In the genomic region with DNA sequence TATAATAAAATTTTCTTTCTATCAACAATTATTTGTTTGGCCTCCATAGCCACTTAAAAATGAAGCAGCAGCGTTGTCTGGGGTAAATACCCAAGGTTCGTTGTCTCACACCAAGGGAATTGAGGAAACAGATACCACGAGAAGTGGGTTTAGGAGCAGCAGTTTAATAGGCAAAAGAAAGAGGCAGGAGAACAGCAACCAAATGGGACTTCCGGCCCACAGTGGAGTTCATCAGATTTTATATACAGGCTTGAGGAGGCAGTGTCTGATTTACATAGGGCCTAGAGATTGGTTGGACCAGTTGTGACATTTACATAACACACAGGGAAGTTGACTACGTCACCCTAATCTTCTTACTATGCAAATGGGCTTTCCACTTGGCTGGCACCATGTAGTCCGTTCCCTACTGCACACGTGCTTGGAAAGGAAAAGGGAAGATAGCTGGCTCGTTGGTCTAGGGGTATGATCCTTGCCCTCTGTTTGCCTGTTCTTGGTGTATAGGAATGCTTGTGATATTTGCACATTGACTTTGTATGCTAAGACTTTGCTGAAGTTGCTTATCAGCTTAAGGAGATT, we compare ENCODE assay signal across 27 cellular contexts.
"Had no signal": no experiment of that assay in that cellular context is flagged by ENCODE, and none has a peak within 500 bp of the region (broad histone marks: within the 10 kb centered on the region; RNA-seq: fewer than 3 reads in every experiment).

No MANE protein-coding gene starts in this region.

- H3K4me1 Mint-ChIP-seq: activated CD4-positive, alpha-beta memory T cell treated with anti-CD3 and anti-CD28 coated beads, Interleukin-2, amount 10 ng/mL, durations not matched to agents 7 days and 5 days; activated CD4-positive, alpha-beta T cell treated with anti-CD3 and anti-CD28 coated beads, Interleukin-2, amount 10 ng/mL, durations not matched to agents 7 days and 5 days; activated naive CD4-positive, alpha-beta T cell treated with anti-CD3 and anti-CD28 coated beads, Interleukin-2, amount 50 U/mL, for 24 hours; activated naive CD8-positive, alpha-beta T cell treated with anti-CD3 and anti-CD28 coated beads, Interleukin-2, amount 50 U/mL, for 24 hours; naive thymus-derived CD4-positive, alpha-beta T cell; stimulated activated effector memory CD8-positive, alpha-beta T cell treated with anti-CD3 and anti-CD28 coated beads, Interleukin-12 subunit alpha, Interleukin-12 subunit beta, amount 100 ng/mL, for 72 hours; stimulated activated naive CD8-positive, alpha-beta T cell treated with anti-CD3 and anti-CD28 coated beads, Interleukin-15, amount 100 ng/mL, for 72 hours had no signal

- H3K27ac Mint-ChIP-seq: activated CD4-positive, alpha-beta memory T cell treated with anti-CD3 and anti-CD28 coated beads, Interleukin-2, amount 10 ng/mL, durations not matched to agents 7 days and 5 days; activated CD4-positive, alpha-beta T cell treated with anti-CD3 and anti-CD28 coated beads, Interleukin-2, amount 10 ng/mL, durations not matched to agents 7 days and 5 days; activated naive CD4-positive, alpha-beta T cell treated with anti-CD3 and anti-CD28 coated beads, Interleukin-2, amount 50 U/mL, for 24 hours; activated naive CD8-positive, alpha-beta T cell treated with anti-CD3 and anti-CD28 coated beads, Interleukin-2, amount 50 U/mL, for 24 hours; activated T-helper 2 cell treated with anti-CD3 and anti-CD28 coated beads, Interferon-gamma antibody, Interleukin-2, Interleukin-4, amounts not matched to agents 10 μg/mL and 5 μg/mL and 100 μg/mL, durations not matched to agents 14 hours and 24 hours and 36 hours; naive thymus-derived CD4-positive, alpha-beta T cell; stimulated activated effector memory CD8-positive, alpha-beta T cell treated with anti-CD3 and anti-CD28 coated beads, Interleukin-12 subunit alpha, Interleukin-12 subunit beta, amount 100 ng/mL, for 72 hours; stimulated activated naive CD8-positive, alpha-beta T cell treated with anti-CD3 and anti-CD28 coated beads, Interleukin-15, amount 100 ng/mL, for 72 hours had no signal

- FAIRE-seq: endothelial cell of umbilical vein, keratinocyte, pancreas, small intestine had no signal

- ATAC-seq: activated naive CD8-positive, alpha-beta T cell treated with anti-CD3 and anti-CD28 coated beads, Interleukin-2, amount 50 U/mL, for 24 hours; gastroesophageal sphincter; left cardiac atrium; naive thymus-derived CD4-positive, alpha-beta T cell; pancreas; stimulated activated effector memory CD8-positive, alpha-beta T cell treated with anti-CD3 and anti-CD28 coated beads, Interleukin-12 subunit alpha, Interleukin-12 subunit beta, amount 100 ng/mL, for 72 hours; stimulated activated naive CD8-positive, alpha-beta T cell treated with anti-CD3 and anti-CD28 coated beads, Interleukin-15, amount 100 ng/mL, for 72 hours had no signal

- H3K36me3 Mint-ChIP-seq: stimulated activated effector memory CD8-positive, alpha-beta T cell treated with anti-CD3 and anti-CD28 coated beads, Interleukin-12 subunit alpha, Interleukin-12 subunit beta, amount 100 ng/mL, for 72 hours had no signal

- H3K9me3 Mint-ChIP-seq: activated T-helper 2 cell treated with anti-CD3 and anti-CD28 coated beads, Interferon-gamma antibody, Interleukin-2, Interleukin-4, amounts not matched to agents 10 μg/mL and 5 μg/mL and 100 μg/mL, durations not matched to agents 14 hours and 24 hours and 36 hours had no signal

- DNase-seq: activated CD4-positive, alpha-beta memory T cell treated with anti-CD3 and anti-CD28 coated beads, Interleukin-2, amount 10 ng/mL, durations not matched to agents 7 days and 5 days; activated CD4-positive, alpha-beta T cell treated with anti-CD3 and anti-CD28 coated beads for 1 hour; activated CD4-positive, alpha-beta T cell treated with anti-CD3 and anti-CD28 coated beads, Interleukin-2, amount 10 ng/mL, durations not matched to agents 7 days and 5 days; activated naive CD8-positive, alpha-beta T cell treated with anti-CD3 and anti-CD28 coated beads, Interleukin-2, amount 50 U/mL, for 24 hours; activated T-cell treated with anti-CD3 and anti-CD28 coated beads, Interleukin-2, amount 50 U/mL, for 48 hours; amygdala; caudate nucleus; left cardiac atrium; mammary epithelial cell; midbrain; naive thymus-derived CD4-positive, alpha-beta T cell; nucleus accumbens; pancreas; retina; sigmoid colon; small intestine; stimulated activated CD4-positive, alpha-beta T cell treated with anti-CD3 and anti-CD28 coated beads, Interleukin-4, amount 100 ng/mL, for 24 hours; stimulated activated naive CD8-positive, alpha-beta T cell treated with anti-CD3 and anti-CD28 coated beads, Interleukin-15, amount 100 ng/mL, for 72 hours; substantia nigra; T-helper 9 cell; upper lobe of left lung had no signal

- H3K4me3 Mint-ChIP-seq: activated CD4-positive, alpha-beta memory T cell treated with anti-CD3 and anti-CD28 coated beads, Interleukin-2, amount 10 ng/mL, durations not matched to agents 7 days and 5 days; activated CD4-positive, alpha-beta T cell treated with anti-CD3 and anti-CD28 coated beads, Interleukin-2, amount 10 ng/mL, durations not matched to agents 7 days and 5 days; activated naive CD4-positive, alpha-beta T cell treated with anti-CD3 and anti-CD28 coated beads, Interleukin-2, amount 50 U/mL, for 24 hours; activated naive CD8-positive, alpha-beta T cell treated with anti-CD3 and anti-CD28 coated beads, Interleukin-2, amount 50 U/mL, for 24 hours; naive thymus-derived CD4-positive, alpha-beta T cell; stimulated activated effector memory CD8-positive, alpha-beta T cell treated with anti-CD3 and anti-CD28 coated beads, Interleukin-12 subunit alpha, Interleukin-12 subunit beta, amount 100 ng/mL, for 72 hours; stimulated activated naive CD8-positive, alpha-beta T cell treated with anti-CD3 and anti-CD28 coated beads, Interleukin-15, amount 100 ng/mL, for 72 hours had no signal

- H3K27me3 Mint-ChIP-seq: activated CD4-positive, alpha-beta memory T cell treated with anti-CD3 and anti-CD28 coated beads, Interleukin-2, amount 10 ng/mL, durations not matched to agents 7 days and 5 days; activated CD4-positive, alpha-beta T cell treated with anti-CD3 and anti-CD28 coated beads, Interleukin-2, amount 10 ng/mL, durations not matched to agents 7 days and 5 days; activated naive CD4-positive, alpha-beta T cell treated with anti-CD3 and anti-CD28 coated beads, Interleukin-2, amount 50 U/mL, for 24 hours; activated naive CD8-positive, alpha-beta T cell treated with anti-CD3 and anti-CD28 coated beads, Interleukin-2, amount 50 U/mL, for 24 hours; stimulated activated naive CD8-positive, alpha-beta T cell treated with anti-CD3 and anti-CD28 coated beads, Interleukin-15, amount 100 ng/mL, for 72 hours had no signal
